In the genomic region with DNA sequence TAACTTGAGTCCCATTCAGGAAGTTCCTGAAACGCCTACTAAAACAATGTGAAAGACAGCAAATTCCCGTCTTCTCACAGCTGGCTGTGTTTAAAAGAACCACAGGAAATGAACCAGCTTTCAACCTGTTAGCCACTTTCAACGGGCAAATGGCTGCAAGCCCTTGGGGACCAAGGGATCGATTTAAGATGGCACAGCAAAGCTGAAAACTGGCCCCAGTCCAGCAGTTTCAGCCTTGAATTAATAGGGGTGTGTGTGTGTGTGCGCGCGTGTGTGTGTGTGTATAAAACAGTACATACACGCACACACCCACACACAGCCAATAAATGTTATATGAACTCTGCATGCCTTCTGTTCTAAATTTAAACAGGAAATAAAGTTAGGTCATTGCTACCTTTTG, we compare ENCODE assay signal across 16 cellular contexts.
DNase-seq lines count a peak whose midpoint lies in the region; ATAC-seq and TF ChIP-seq lines count a peak whose summit lies in the region.
"Had no signal": no experiment of that assay in that cellular context is flagged by ENCODE, and none has a peak within 500 bp of the region (broad histone marks: within the 10 kb centered on the region; RNA-seq: fewer than 3 reads in every experiment).

No MANE protein-coding gene starts in this region.

- H3K27me3 Mint-ChIP-seq in naive B cell (no peaks in the 10 kb centered on the region), WTC11 (ENCODE audit: low read depth) (peaks cover 3% of the 10 kb centered on the region; the same call in 1 of the 2 replicates)
- H3K27me3 Mint-ChIP-seq: activated CD4-positive, alpha-beta T cell treated with anti-CD3 and anti-CD28 coated beads, Interleukin-2, amount 10 ng/mL, durations not matched to agents 7 days and 5 days had no signal

- peaks cover 12 to 22% (median 16%) of the 10 kb centered on the region in 3 donors for H3K4me1 Mint-ChIP-seq in naive B cell
- no peaks in the 10 kb centered on the region for H3K4me1 Mint-ChIP-seq in WTC11

- no peak overlapping the region for H3K4me3 ChIP-seq in Karpas-422 (ENCODE audit: low read length)
- H3K4me3 ChIP-seq in body of pancreas, result no peak overlapping the region
- H3K4me3 ChIP-seq: SJCRH30, testis had no signal

- H3K9me3 ChIP-seq in Karpas-422 (ENCODE audit: low read length) (no peaks in the 10 kb centered on the region), body of pancreas (no peaks in the 10 kb centered on the region)
- H3K9me3 ChIP-seq: SJCRH30, testis had no signal

- H3K27ac ChIP-seq in Karpas-422 (ENCODE audit: low read length) (no peak overlapping the region), body of pancreas (no peak overlapping the region)
- H3K27ac ChIP-seq: SJCRH30, testis had no signal

- WGBS in body of pancreas, 2 donors, result 58 to 59% methylated on average over 8 of the region's 8 CpGs

- H2AFZ ChIP-seq in Karpas-422 (ENCODE audit: low read length), result peak overlapping the region; percentile 12; the same call in 1 of the 2 replicates

- H4K20me1 ChIP-seq in Karpas-422 (ENCODE audit: insufficient read depth, low read depth, low read length), result no peaks in the 10 kb centered on the region

- H3K4me3 Mint-ChIP-seq in naive B cell (peak overlapping the region in 5 of 8 donors; percentile 13 to 51 (median 28)), WTC11 (no peak overlapping the region)
- H3K4me3 Mint-ChIP-seq: activated CD4-positive, alpha-beta T cell treated with anti-CD3 and anti-CD28 coated beads, Interleukin-2, amount 10 ng/mL, durations not matched to agents 7 days and 5 days had no signal

- H3K27me3 ChIP-seq in Karpas-422 (ENCODE audit: low read length) (no peaks in the 10 kb centered on the region), body of pancreas (no peaks in the 10 kb centered on the region)
- H3K27me3 ChIP-seq: SJCRH30, testis had no signal

- H3K27ac Mint-ChIP-seq in naive B cell (no peak overlapping the region), WTC11 (no peak overlapping the region)
- H3K27ac Mint-ChIP-seq: activated CD4-positive, alpha-beta T cell treated with anti-CD3 and anti-CD28 coated beads, Interleukin-2, amount 10 ng/mL, durations not matched to agents 7 days and 5 days had no signal

- CTCF ChIA-PET in WTC11 (lab: Charles Lee), result interaction anchor here (1.3 kb wide), 1 partner anchor 16 kb away, joined by 3 read pairs; no protein-coding TSS in a partner anchor

- intact Hi-C loops in body of pancreas (cut with DNase I), result no loop called here

- H3K36me3 Mint-ChIP-seq in naive B cell (no peaks in the 10 kb centered on the region), WTC11 (no peaks in the 10 kb centered on the region)

- no peak overlapping the region for H3K4me2 ChIP-seq in Karpas-422 (ENCODE audit: low read depth, low read length, poor library complexity, severe bottlenecking)

- H3K36me3 ChIP-seq in Karpas-422 (ENCODE audit: insufficient read depth, low read length) (no peaks in the 10 kb centered on the region), body of pancreas (replicated peaks in 1 of 2; ENCODE audit: insufficient read depth in 1 of 2, low read depth in 2 of 2) (no peaks in the 10 kb centered on the region)
- H3K36me3 ChIP-seq: SJCRH30 had no signal

- H3K4me1 ChIP-seq in Karpas-422 (ENCODE audit: low read length) (peaks cover 4% of the 10 kb centered on the region), body of pancreas (peaks cover 13% of the 10 kb centered on the region)
- H3K4me1 ChIP-seq: testis had no signal

- H3K9me3 Mint-ChIP-seq in naive B cell, result no peaks in the 10 kb centered on the region
- H3K9me3 Mint-ChIP-seq in WTC11, result peaks cover 6% of the 10 kb centered on the region
- H3K9me3 Mint-ChIP-seq: activated CD4-positive, alpha-beta T cell treated with anti-CD3 and anti-CD28 coated beads, Interleukin-2, amount 10 ng/mL, durations not matched to agents 7 days and 5 days had no signal

- no peaks in the 10 kb centered on the region for H3K9me2 ChIP-seq in Karpas-422 (replicated peaks; ENCODE audit: insufficient read depth, low read length)

- H3K9ac ChIP-seq in Karpas-422 (ENCODE audit: low read length), result no peak overlapping the region

- peak; percentile 36 for DNase-seq in NCI-H345 (lab: John Stamatoyannopoulos, UW)
- no peak for DNase-seq in NCI-H345 treated with DMSO at 0.1 percent for 48 hours (lab: John Stamatoyannopoulos, UW; ENCODE audit: unreplicated experiment)
- DNase-seq in Karpas-422, result no peak
- peak in 3 of 4 donors; percentile 5 to 20 (median 19) for DNase-seq in body of pancreas
- DNase-seq in naive B cell, result no peak
- no peak for DNase-seq in WTC11 (ENCODE audit: low spot score)
- DNase-seq in GM20000 (ENCODE audit: low spot score), result no peak
- DNase-seq: ACHN; activated CD4-positive, alpha-beta T cell treated with anti-CD3 and anti-CD28 coated beads, Interleukin-2, amount 10 ng/mL, durations not matched to agents 7 days and 5 days; activated naive CD4-positive, alpha-beta T cell treated with anti-CD3 and anti-CD28 coated beads, Interleukin-2, amount 50 U/mL, for 16 hours; effector memory CD4-positive, alpha-beta T cell; nucleus accumbens; stimulated activated CD4-positive, alpha-beta T cell treated with anti-CD3 and anti-CD28 coated beads, Interleukin-4, amount 100 ng/mL, for 4 hours; testis had no signal

- POLR2A ChIA-PET in WTC11 (lab: Charles Lee), result no interaction called here

- no peak for ATAC-seq in body of pancreas
- ATAC-seq in naive B cell (ENCODE audit: low read depth in 2 of 2), result no peak
- ATAC-seq in WTC11, result no peak
- no peak for ATAC-seq in GM18867 (IDR thresholded peaks at IDR 0.05; ENCODE audit: unreplicated experiment)

- no peak for TF ChIP-seq POLR2A in body of pancreas (IDR thresholded peaks at IDR 0.05)

- no peaks in the 10 kb centered on the region for H3K79me2 ChIP-seq in Karpas-422 (ENCODE audit: low read length)

- no peak for TF ChIP-seq CTCF in body of pancreas (IDR thresholded peaks at IDR 0.05)
- no peak for TF ChIP-seq CTCF in WTC11 (IDR thresholded peaks at IDR 0.05)
- no peak for TF ChIP-seq CTCF in GM20000 (IDR thresholded peaks at IDR 0.05; ENCODE audit: extremely low read depth, missing control alignments)

TF ChIP-seq in WTC11, 78 proteins besides CTCF, POLR2A, EP300 and RAD21:
- TF ChIP-seq PRRX2 (CRISPR knock-in tag; IDR thresholded peaks at IDR 0.05) (no peak), JUN (CRISPR knock-in tag; IDR thresholded peaks at IDR 0.05) (no peak), ATF6 (CRISPR knock-in tag; IDR thresholded peaks at IDR 0.05) (no peak), CBFB (CRISPR knock-in tag; IDR thresholded peaks at IDR 0.05; ENCODE audit: low read depth) (no peak), IRF2 (CRISPR knock-in tag; IDR thresholded peaks at IDR 0.05; ENCODE audit: borderline replicate concordance, low read depth) (no peak), EMX1 (CRISPR knock-in tag; IDR thresholded peaks at IDR 0.05) (no peak), USF2 (CRISPR knock-in tag; IDR thresholded peaks at IDR 0.05) (no peak), SMAD4 (CRISPR knock-in tag; IDR thresholded peaks at IDR 0.05) (no peak), GRHL2 (CRISPR knock-in tag; IDR thresholded peaks at IDR 0.05; ENCODE audit: insufficient replicate concordance, severe bottlenecking) (no peak), ATF2 (CRISPR knock-in tag; IDR thresholded peaks at IDR 0.05; ENCODE audit: borderline replicate concordance, low read depth) (no peak)

Comparison
In these comparisons a context has a peak if more than half of its experiments do, and no peak if none do; other contexts are left out.
1. DNase-seq: peak in NCI-H345 (single experiment) and body of pancreas (3 of 4); none in NCI-H345 treated with DMSO at 0.1 percent for 48 hours (single experiment), Karpas-422 (single experiment), naive B cell (single experiment), WTC11 (single experiment) and GM20000 (single experiment).